ENCODE assay signal across 7 cellular contexts in genomic region chr17:1713160-1713877, GRCh38. TPM values are rescaled to one million over a fixed set of nuclear protein-coding genes. Genes with fewer than 3 reads are reported as not detected.
DNase-seq lines count a peak whose midpoint lies in the region; ATAC-seq and TF ChIP-seq lines count a peak whose summit lies in the region.
"Had no signal": no experiment of that assay in that cellular context is flagged by ENCODE, and none has a peak within 500 bp of the region (broad histone marks: within the 10 kb centered on the region; RNA-seq: fewer than 3 reads in every experiment).

No MANE protein-coding gene starts in this region.

- TF ChIP-seq CTCF in heart right ventricle (IDR thresholded peaks at IDR 0.05) (no peak), left lung (IDR thresholded peaks at IDR 0.05) (no peak), uterus (IDR thresholded peaks at IDR 0.05) (no peak), WERI-Rb-1 (IDR thresholded peaks at IDR 0.05; ENCODE audit: low read depth, low read length) (no peak), BE2C (IDR thresholded peaks at IDR 0.05; ENCODE audit: low read depth, low read length) (no peak)

- DNase-seq in heart right ventricle (no peak), cardiac septum (ENCODE audit: low spot score) (no peak), left lung (peak in 1 of 2 donors; percentile 14), uterus (no peak), WERI-Rb-1 (no peak), BE2C (no peak)

- intact Hi-C loops in heart right ventricle (cut with DNase I), result loop anchor here in 8 of 10 donors (5.0 to 10.0 kb wide), 9 partner anchors 36 to 449 kb away; no protein-coding TSS in a partner anchor
- intact Hi-C loops in cardiac septum (cut with DNase I), result loop anchor here (10.0 kb wide), 1 partner anchor 311 kb away; the partner anchor contains the start of gene RTN4RL1
- intact Hi-C loops in left lung (cut with DNase I), result no loop called here
- intact Hi-C loops in uterus (cut with DNase I; ENCODE audit: low total_unique reads), result no loop called here

- H3K27ac ChIP-seq in heart right ventricle (peak overlapping the region; percentile 98 to 100 (median 99)), left lung (peak overlapping the region; percentile 96), uterus (peak overlapping the region; percentile 92 to 99), WERI-Rb-1 (no peak overlapping the region)
- H3K27ac ChIP-seq: BLaER1 had no signal

- H3K9me3 ChIP-seq in heart right ventricle, result no peaks in the 10 kb centered on the region
- no peaks in the 10 kb centered on the region for H3K9me3 ChIP-seq in left lung
- H3K9me3 ChIP-seq in uterus, result no peaks in the 10 kb centered on the region
- H3K9me3 ChIP-seq in WERI-Rb-1 (ENCODE audit: severe bottlenecking), result no peaks in the 10 kb centered on the region
- no peaks in the 10 kb centered on the region for H3K9me3 ChIP-seq in BE2C
- H3K9me3 ChIP-seq: BLaER1 had no signal

- ATAC-seq in heart right ventricle (no peak), left lung (no peak)

- peak overlapping the region; percentile 23 to 99 (median 94) for H3K4me3 ChIP-seq in heart right ventricle
- H3K4me3 ChIP-seq in left lung, result peak overlapping the region; percentile 95 to 97
- no peak overlapping the region for H3K4me3 ChIP-seq in uterus
- no peak overlapping the region for H3K4me3 ChIP-seq in WERI-Rb-1 (ENCODE audit: low read depth, low read length)
- H3K4me3 ChIP-seq in BE2C (ENCODE audit: low read depth, low read length), result no peak overlapping the region
- H3K4me3 ChIP-seq: BLaER1 had no signal

- H3K36me3 ChIP-seq in heart right ventricle (peaks cover 0 to 38% (median 24%) of the 10 kb centered on the region in 9 donors), left lung (peaks cover 0 to 36% of the 10 kb centered on the region in 2 donors), uterus (no peaks in the 10 kb centered on the region), WERI-Rb-1 (no peaks in the 10 kb centered on the region), BE2C (no peaks in the 10 kb centered on the region)
- H3K36me3 ChIP-seq: BLaER1 had no signal

- TF ChIP-seq POLR2A in uterus (IDR thresholded peaks at IDR 0.05), result no peak

- H3K4me1 ChIP-seq in heart right ventricle, result peaks cover 12 to 72% (median 62%) of the 10 kb centered on the region in 9 donors
- H3K4me1 ChIP-seq in left lung, result peaks cover 50 to 77% of the 10 kb centered on the region in 2 donors
- peaks cover 0 to 16% of the 10 kb centered on the region in 2 donors for H3K4me1 ChIP-seq in uterus
- peaks cover 7% of the 10 kb centered on the region for H3K4me1 ChIP-seq in BE2C

- WGBS in heart right ventricle, 2 donors, result 66 to 72% methylated on average over 10 of the region's 10 CpGs

- H3K27me3 ChIP-seq in heart right ventricle, result peaks cover 0 to 11% (median 0%) of the 10 kb centered on the region in 7 donors
- H3K27me3 ChIP-seq in left lung, result peaks cover 0 to 16% of the 10 kb centered on the region in 2 donors
- H3K27me3 ChIP-seq in uterus, result no peaks in the 10 kb centered on the region
- H3K27me3 ChIP-seq in WERI-Rb-1 (ENCODE audit: insufficient read depth, low read depth, severe bottlenecking), result no peaks in the 10 kb centered on the region
- H3K27me3 ChIP-seq in BE2C, result no peaks in the 10 kb centered on the region

RNA-seq across cellular contexts. Expression of gene TLCD2, which starts 3.1 kb away (rescaled TPM):
- 1 to 10 TPM in 9 of 10 donors, under 1 TPM in 1; 0.96 to 6.0 (median 1.9) TPM for total RNA-seq in heart right ventricle
- polyA plus RNA-seq in heart right ventricle, result 1 to 10 TPM; 1.6 to 3.2 TPM
- total RNA-seq in cardiac septum, result 2.6 TPM
- 10 to 100 TPM in 1 of 2 donors, 1 to 10 TPM in 1; 7.3 to 14.4 TPM for total RNA-seq in left lung
- total RNA-seq in uterus, result 1 to 10 TPM in 3 of 4 donors, under 1 TPM in 1; 0.88 to 8.0 (median 5.4) TPM
- polyA plus RNA-seq in BE2C (2012; ENCODE audit: insufficient read depth, insufficient read length, low read depth), result 0.15 TPM

RNA-seq across cellular contexts. Expression of gene WDR81, which starts 11.2 kb away (rescaled TPM):
- total RNA-seq in heart right ventricle (10 to 100 TPM in 4 of 10 donors, 1 to 10 TPM in 6; 7.7 to 16.9 (median 9.2) TPM), cardiac septum (7.2 TPM), left lung (10 to 100 TPM; 31.8 to 44.2 TPM), uterus (10 to 100 TPM; 23.6 to 40.7 (median 29.9) TPM)
- 10 to 100 TPM in 1 of 2 donors, 1 to 10 TPM in 1; 8.5 to 14.9 TPM for polyA plus RNA-seq in heart right ventricle
- polyA plus RNA-seq in BE2C (2012; ENCODE audit: insufficient read depth, insufficient read length, low read depth), result 11.3 TPM

RNA-seq across cellular contexts. Expression of gene PRPF8, which starts 28.7 kb away (rescaled TPM):
- total RNA-seq in heart right ventricle (100 to 1,000 TPM; 137 to 205 (median 179) TPM), cardiac septum (162 TPM), left lung (100 to 1,000 TPM; 230 to 268 TPM), uterus (100 to 1,000 TPM; 123 to 413 (median 243) TPM)
- polyA plus RNA-seq in heart right ventricle, result 100 to 1,000 TPM in 1 of 2 donors, 10 to 100 TPM in 1; 79.1 to 107 TPM
- polyA plus RNA-seq in BE2C (2012; ENCODE audit: insufficient read depth, insufficient read length, low read depth), result 679 TPM

RNA-seq across cellular contexts. Expression of gene SERPINF2, which starts 29.4 kb away (rescaled TPM):
- 1 to 10 TPM in 3 of 10 donors, under 1 TPM in 5, not detected in 2; 0.18 to 1.3 (median 0.41) TPM for total RNA-seq in heart right ventricle
- 1 to 10 TPM; 2.0 to 2.8 TPM for polyA plus RNA-seq in heart right ventricle
- 1.2 TPM for total RNA-seq in cardiac septum
- 10 to 100 TPM in 1 of 2 donors, 1 to 10 TPM in 1; 4.2 to 32.6 TPM for total RNA-seq in left lung
- 10 to 100 TPM in 2 of 4 donors, 1 to 10 TPM in 1, under 1 TPM in 1; 0.83 to 21.5 (median 10.0) TPM for total RNA-seq in uterus
- polyA plus RNA-seq in BE2C (2012; ENCODE audit: insufficient read depth, insufficient read length, low read depth), result 0.19 TPM

RNA-seq across cellular contexts. Expression of gene SERPINF1, which starts 48.5 kb away (rescaled TPM):
- total RNA-seq in heart right ventricle (100 to 1,000 TPM in 4 of 10 donors, 10 to 100 TPM in 6; 26.2 to 185 (median 89.1) TPM), cardiac septum (163 TPM), left lung (100 to 1,000 TPM; 218 to 224 TPM), uterus (100 to 1,000 TPM; 217 to 567 (median 435) TPM)
- polyA plus RNA-seq in heart right ventricle, result 100 to 1,000 TPM; 181 to 247 TPM
- polyA plus RNA-seq in BE2C (2012; ENCODE audit: insufficient read depth, insufficient read length, low read depth), result 15.1 TPM

Comparison
In these comparisons a context has a peak if more than half of its experiments do, and no peak if none do; other contexts are left out.
1. H3K4me3 ChIP-seq: peak in heart right ventricle (10 of 10) and left lung (2 of 2); none in uterus (0 of 2), WERI-Rb-1 (single experiment) and BE2C (single experiment).
2. intact Hi-C loops: an anchor here in heart right ventricle (5.0 to 10.0 kb wide) and cardiac septum (10.0 kb wide); none called in left lung and uterus.